ENCODE assay signal across 26 cellular contexts in genomic region chr3:123126653-123127052, GRCh38.
"Had no signal": no experiment of that assay in that cellular context is flagged by ENCODE, and none has a peak within 500 bp of the region (broad histone marks: within the 10 kb centered on the region; RNA-seq: fewer than 3 reads in every experiment).

No MANE protein-coding gene starts in this region.

- H3K9me3 Mint-ChIP-seq: immature natural killer cell; natural killer cell; nephron progenitor cell; stimulated activated effector memory CD8-positive, alpha-beta T cell treated with anti-CD3 and anti-CD28 coated beads, Interleukin-12 subunit alpha, Interleukin-12 subunit beta, amount 100 ng/mL, for 72 hours; stimulated activated naive CD8-positive, alpha-beta T cell treated with anti-CD3 and anti-CD28 coated beads, Interleukin-15, Interleukin-2, amounts not matched to agents 100 ng/mL and 50 ng/mL, for 24 hours had no signal

- DNase-seq: immature natural killer cell; kidney; left colon; left lung; lower lobe of right lung; mammary epithelial cell; mesenchymal stem cell; natural killer cell; nephron progenitor cell; occipital lobe; psoas muscle; stimulated activated CD4-positive, alpha-beta T cell treated with anti-CD3 and anti-CD28 coated beads, Interleukin-12 subunit alpha, Interleukin-12 subunit beta, amount 100 ng/mL, for 4 hours; stimulated activated CD4-positive, alpha-beta T cell treated with anti-CD3 and anti-CD28 coated beads, Interleukin-15, amount 100 ng/mL, for 24 hours; stimulated activated CD4-positive, alpha-beta T cell treated with anti-CD3 and anti-CD28 coated beads, Interleukin-4, amount 100 ng/mL, for 24 hours; stimulated activated naive CD4-positive, alpha-beta T cell; trophoblast cell; upper lobe of right lung had no signal

- H3K4me3 Mint-ChIP-seq: immature natural killer cell; natural killer cell; nephron progenitor cell; stimulated activated effector memory CD8-positive, alpha-beta T cell treated with anti-CD3 and anti-CD28 coated beads, Interleukin-12 subunit alpha, Interleukin-12 subunit beta, amount 100 ng/mL, for 72 hours; stimulated activated naive CD8-positive, alpha-beta T cell treated with anti-CD3 and anti-CD28 coated beads, Interleukin-15, Interleukin-2, amounts not matched to agents 100 ng/mL and 50 ng/mL, for 24 hours had no signal

- H3K27ac Mint-ChIP-seq: immature natural killer cell; natural killer cell; nephron progenitor cell; stimulated activated effector memory CD8-positive, alpha-beta T cell treated with anti-CD3 and anti-CD28 coated beads, Interleukin-12 subunit alpha, Interleukin-12 subunit beta, amount 100 ng/mL, for 72 hours; stimulated activated naive CD8-positive, alpha-beta T cell treated with anti-CD3 and anti-CD28 coated beads, Interleukin-15, Interleukin-2, amounts not matched to agents 100 ng/mL and 50 ng/mL, for 24 hours had no signal

- H3K4me1 ChIP-seq: left lung, lower lobe of right lung, psoas muscle, suprapubic skin, upper lobe of right lung had no signal

- ATAC-seq: left colon; left lung; lower lobe of right lung; natural killer cell; psoas muscle; right lobe of liver; stimulated activated effector memory CD8-positive, alpha-beta T cell treated with anti-CD3 and anti-CD28 coated beads, Interleukin-12 subunit alpha, Interleukin-12 subunit beta, amount 100 ng/mL, for 72 hours; upper lobe of right lung had no signal

- H3K4me3 ChIP-seq: left lung, lower lobe of right lung, psoas muscle, right lobe of liver, smooth muscle cell, suprapubic skin, thoracic aorta, tibial artery, upper lobe of right lung had no signal

- H3K36me3 Mint-ChIP-seq: immature natural killer cell, natural killer cell had no signal

- H3K27ac ChIP-seq: left lung, lower lobe of right lung, neutrophil, parathyroid adenoma, psoas muscle, right lobe of liver, suprapubic skin, thoracic aorta, tibial artery, upper lobe of right lung had no signal

- H3K36me3 ChIP-seq: neutrophil had no signal

- H3K4me1 Mint-ChIP-seq: immature natural killer cell; natural killer cell; stimulated activated effector memory CD8-positive, alpha-beta T cell treated with anti-CD3 and anti-CD28 coated beads, Interleukin-12 subunit alpha, Interleukin-12 subunit beta, amount 100 ng/mL, for 72 hours had no signal

- H3K27me3 Mint-ChIP-seq: stimulated activated naive CD8-positive, alpha-beta T cell treated with anti-CD3 and anti-CD28 coated beads, Interleukin-15, Interleukin-2, amounts not matched to agents 100 ng/mL and 50 ng/mL, for 24 hours had no signal

- H3K9me3 ChIP-seq: left lung, lower lobe of right lung, neutrophil, psoas muscle, right lobe of liver, suprapubic skin, thoracic aorta, tibial artery, upper lobe of right lung had no signal

- H3K27me3 ChIP-seq: left lung, neutrophil, right lobe of liver, suprapubic skin, tibial artery, upper lobe of right lung had no signal
